ENCODE assay signal across 8 cellular contexts in the genomic region with DNA sequence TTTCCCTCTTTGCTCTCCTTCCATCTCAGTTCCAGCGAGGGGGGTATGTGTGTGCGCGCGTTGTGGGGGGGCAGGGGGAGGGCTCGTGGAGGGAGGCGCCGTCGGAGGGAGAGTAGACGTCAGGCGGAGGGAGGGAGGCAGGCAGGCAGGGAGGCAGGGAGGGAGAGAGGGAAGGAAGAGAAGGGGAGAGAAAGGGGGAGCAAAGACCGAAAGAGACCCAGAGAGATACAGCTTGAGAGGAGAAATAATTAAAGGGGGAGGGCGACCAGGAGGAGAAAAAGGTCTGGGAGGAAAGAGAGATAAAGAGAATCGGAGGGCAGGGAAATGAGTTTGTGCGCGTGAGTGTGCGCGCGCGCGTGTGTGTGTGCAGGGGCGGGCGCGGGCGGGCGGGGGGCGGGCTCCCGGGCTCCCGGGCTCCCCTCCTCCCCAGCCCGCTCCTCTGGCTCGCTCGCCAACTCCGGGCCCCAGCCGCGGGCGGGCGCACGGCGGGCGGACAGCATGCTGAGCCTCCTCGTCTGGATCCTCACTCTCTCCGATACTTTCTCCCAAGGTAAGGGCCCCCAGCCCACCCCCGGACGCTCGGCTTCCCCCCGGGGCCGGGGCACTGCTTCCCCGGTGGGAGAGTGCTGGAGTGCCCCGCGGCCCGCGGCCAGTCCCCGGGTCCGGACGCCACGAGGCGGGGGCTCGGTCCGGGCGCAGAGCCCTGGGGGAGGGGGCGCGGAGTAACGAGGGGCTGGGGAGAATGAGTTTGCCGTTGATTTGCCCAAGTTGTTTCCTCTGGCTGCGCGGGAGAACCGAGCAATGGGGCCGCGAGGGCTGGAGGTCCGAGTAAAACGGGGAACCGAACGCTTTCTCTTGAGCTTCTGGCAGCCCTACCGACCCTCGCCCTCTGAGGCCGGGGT. TPM values are rescaled to one million over a fixed set of nuclear protein-coding genes. Genes with fewer than 3 reads are reported as not detected.
A peak's percentile ranks its signal among the peaks of the same experiment; 100 is the strongest.
DNase-seq lines count a peak whose midpoint lies in the region; ATAC-seq and TF ChIP-seq lines count a peak whose summit lies in the region.

A gene (plus strand): TSS at position 467 of the 902 bp plus-strand sequence. CDS start 32 bp downstream, at position 499.

- H3K27ac ChIP-seq in Panc1 (ENCODE audit: low read length) (peak within 1 kb of the TSS; percentile 94), endodermal cell (ENCODE audit: low read depth, low read length) (peak within 1 kb of the TSS; percentile 75), tibial artery (peak within 1 kb of the TSS; percentile 97 to 99)

- peak within 1 kb of the TSS; percentile 89 to 95 for H3K4me3 ChIP-seq in Panc1 (ENCODE audit: low read depth in 2 of 2, low read length in 2 of 2)
- H3K4me3 ChIP-seq in endodermal cell (ENCODE audit: low read length), result peak within 1 kb of the TSS; percentile 89
- peak within 1 kb of the TSS; percentile 91 to 99 for H3K4me3 ChIP-seq in tibial artery

- POLR2A ChIA-PET in activated CD4-positive, alpha-beta T cell treated with anti-CD3 and anti-CD28 coated beads for 36 hours (lab: Charles Lee), result interaction anchor here (0.7 kb wide), 1 partner anchor 120 kb away, joined by 3 read pairs; no protein-coding TSS in a partner anchor
- POLR2A ChIA-PET in Panc1 (lab: Charles Lee), result no interaction called here

- DNase-seq in activated CD4-positive, alpha-beta T cell treated with anti-CD3 and anti-CD28 coated beads for 36 hours, result peak; percentile 33
- DNase-seq in activated CD4-positive, alpha-beta T cell treated with anti-CD3 and anti-CD28 coated beads, Interleukin-2, amount 50 U/mL, for 4 hours, result no peak
- DNase-seq in Panc1 (ENCODE audit: low read depth, low spot score) (no peak), endodermal cell (peak; percentile 82), lung microvascular endothelial cell (ENCODE audit: low read depth in 2 of 2) (peak; percentile 71 to 80), tibial artery (peak; percentile 73 to 89), NCI-H345 (lab: John Stamatoyannopoulos, UW) (no peak)

- H3K27me3 ChIP-seq in Panc1 (ENCODE audit: control insufficient read depth, insufficient read depth, low read length), result no peaks in the 10 kb centered on the region
- H3K27me3 ChIP-seq in endodermal cell (ENCODE audit: control insufficient read depth, insufficient read depth, low read length, poor library complexity, severe bottlenecking), result peaks cover 8% of the 10 kb centered on the region
- H3K27me3 ChIP-seq in tibial artery, result no peaks in the 10 kb centered on the region

- no peaks in the 10 kb centered on the region for H3K36me3 Mint-ChIP-seq in activated CD4-positive, alpha-beta T cell treated with anti-CD3 and anti-CD28 coated beads for 36 hours (ENCODE audit: low read depth)
- no peaks in the 10 kb centered on the region for H3K36me3 Mint-ChIP-seq in endodermal cell (ENCODE audit: low read depth)

- TF ChIP-seq CTCF in Panc1 (IDR thresholded peaks at IDR 0.05), result no peak
- no peak for TF ChIP-seq CTCF in endodermal cell (conservative IDR thresholded peaks at IDR 0.05)
- TF ChIP-seq CTCF in tibial artery (IDR thresholded peaks at IDR 0.05), result no peak

- H3K4me3 Mint-ChIP-seq in activated CD4-positive, alpha-beta T cell treated with anti-CD3 and anti-CD28 coated beads for 36 hours, result peak within 1 kb of the TSS; percentile 62
- peak within 1 kb of the TSS; percentile 76 for H3K4me3 Mint-ChIP-seq in endodermal cell

- BruUV-seq in Panc1 (replicated peaks; lab: Mats Ljungman, UMichigan), result no TSS peak

- H3K9me3 Mint-ChIP-seq in activated CD4-positive, alpha-beta T cell treated with anti-CD3 and anti-CD28 coated beads for 36 hours (ENCODE audit: low read depth), result no peaks in the 10 kb centered on the region
- H3K9me3 Mint-ChIP-seq in endodermal cell, result no peaks in the 10 kb centered on the region

- no peak within 1 kb of the TSS for H3K27ac Mint-ChIP-seq in activated CD4-positive, alpha-beta T cell treated with anti-CD3 and anti-CD28 coated beads for 36 hours
- H3K27ac Mint-ChIP-seq in endodermal cell, result peak within 1 kb of the TSS; percentile 52

- H3K36me3 ChIP-seq in Panc1 (ENCODE audit: control insufficient read depth, insufficient read depth, low read length), result no peaks in the 10 kb centered on the region; the same call in none of the 2 replicates
- H3K36me3 ChIP-seq in endodermal cell (ENCODE audit: control insufficient read depth, insufficient read depth, low read length), result peaks cover 3% of the 10 kb centered on the region
- H3K36me3 ChIP-seq in tibial artery, result no peaks in the 10 kb centered on the region

- H3K27me3 Mint-ChIP-seq in activated CD4-positive, alpha-beta T cell treated with anti-CD3 and anti-CD28 coated beads for 36 hours, result peaks cover 39% of the 10 kb centered on the region
- peaks cover 7% of the 10 kb centered on the region for H3K27me3 Mint-ChIP-seq in endodermal cell (ENCODE audit: insufficient read depth)

- in situ Hi-C loops in Panc1 (cut with HindIII; ENCODE audit: low pct_unique_long_range_greater_than_20kb, low sequenced_read_pairs), result no loop called here

- intact Hi-C loops in activated CD4-positive, alpha-beta T cell treated with anti-CD3 and anti-CD28 coated beads for 36 hours (cut with DNase I, micrococcal nuclease), result no loop called here
- intact Hi-C loops in Panc1 (cut with micrococcal nuclease; ENCODE audit: unreplicated experiment), result loop anchor here (5.0 kb wide), 1 partner anchor 109 kb away; no protein-coding TSS in a partner anchor
- intact Hi-C loops in tibial artery (cut with DNase I; ENCODE audit: low total_unique reads), result loop anchor here (2.0 kb wide), 2 partner anchors 43 to 95 kb away; no protein-coding TSS in a partner anchor

- no peak for ATAC-seq in activated CD4-positive, alpha-beta T cell treated with anti-CD3 and anti-CD28 coated beads for 36 hours
- ATAC-seq in Panc1 (peak; percentile 79), GM19463 (IDR thresholded peaks at IDR 0.05; ENCODE audit: unreplicated experiment) (no peak)

- H3K4me1 Mint-ChIP-seq in activated CD4-positive, alpha-beta T cell treated with anti-CD3 and anti-CD28 coated beads for 36 hours, result peaks cover 6% of the 10 kb centered on the region
- H3K4me1 Mint-ChIP-seq in endodermal cell, result peaks cover 15% of the 10 kb centered on the region

- 1% methylated on average over 25 to 74 of the region's 75 CpGs for WGBS in endodermal cell (ENCODE audit: insufficient coverage in 1 of 2, insufficient read length in 1 of 2), 2 experiments

- H3K4me1 ChIP-seq in Panc1 (ENCODE audit: control insufficient read depth, insufficient read depth, low read length), result peaks cover 45% of the 10 kb centered on the region
- H3K4me1 ChIP-seq in endodermal cell (ENCODE audit: control insufficient read depth, insufficient read depth, low read length), result peaks cover 7% of the 10 kb centered on the region
- peaks cover 0 to 46% (median 40%) of the 10 kb centered on the region in 4 donors for H3K4me1 ChIP-seq in tibial artery

- H3K9ac ChIP-seq in endodermal cell (ENCODE audit: extremely low read depth, low read length, poor library complexity, severe bottlenecking), result peak within 1 kb of the TSS; percentile 80

- no peaks in the 10 kb centered on the region for H3K9me3 ChIP-seq in Panc1 (ENCODE audit: control insufficient read depth, insufficient read depth, low read depth, low read length)
- no peaks in the 10 kb centered on the region for H3K9me3 ChIP-seq in endodermal cell (ENCODE audit: control insufficient read depth, low read length)
- no peaks in the 10 kb centered on the region for H3K9me3 ChIP-seq in tibial artery

- CTCF ChIA-PET in activated CD4-positive, alpha-beta T cell treated with anti-CD3 and anti-CD28 coated beads for 36 hours (lab: Charles Lee), result interaction anchor here (1.1 to 5.5 kb wide), 8 partner anchors 33 to 130 kb away, joined by 3 to 130 read pairs (median 10); no protein-coding TSS in a partner anchor
- CTCF ChIA-PET in Panc1 (lab: Charles Lee), result interaction anchor here (0.6 to 4.7 kb wide), 8 partner anchors 9 to 130 kb away, joined by 4 to 40 read pairs (median 7); no protein-coding TSS in a partner anchor

RNA-seq across cellular contexts. Expression of the gene that starts here (rescaled TPM):
- under 1 TPM; 0.21 to 0.25 TPM for total RNA-seq in activated CD4-positive, alpha-beta T cell treated with anti-CD3 and anti-CD28 coated beads for 36 hours
- total RNA-seq in Panc1 (2021; ENCODE audit: unreplicated experiment), result 145 TPM
- polyA plus RNA-seq in Panc1 (2012; ENCODE audit: insufficient read length), result 95.3 TPM
- total RNA-seq in endodermal cell, result 10 to 100 TPM; 22.8 to 26.5 TPM
- 44.2 TPM for polyA plus RNA-seq in endodermal cell (2013, experiment 1 of 2)
- 47.7 TPM for polyA plus RNA-seq in endodermal cell (2013, experiment 2 of 2)
- total RNA-seq in lung microvascular endothelial cell, result 14.9 and 16.8 TPM in 2 replicates

Comparison
In these comparisons a context has a peak if more than half of its experiments do, and no peak if none do; other contexts are left out.
1. RNA of the gene that starts here (total RNA-seq): 145 TPM in Panc1 (single experiment), 22.8 to 26.5 TPM in endodermal cell and 14.9 to 16.8 TPM in lung microvascular endothelial cell; 0.21 to 0.25 TPM in activated CD4-positive, alpha-beta T cell treated with anti-CD3 and anti-CD28 coated beads for 36 hours; every median in the first group is over 10 times any median in the second.
2. Peak in DNase-seq in activated CD4-positive, alpha-beta T cell treated with anti-CD3 and anti-CD28 coated beads for 36 hours; RNA of the gene not detected or under 1 TPM.
3. DNase-seq: peak in endodermal cell (single experiment), lung microvascular endothelial cell (2 of 2) and tibial artery (2 of 2); none in activated CD4-positive, alpha-beta T cell treated with anti-CD3 and anti-CD28 coated beads, Interleukin-2, amount 50 U/mL, for 4 hours (0 of 2), Panc1 (single experiment) and NCI-H345 (single experiment).
4. intact Hi-C loops: an anchor here in Panc1 (5.0 kb wide) and tibial artery (2.0 kb wide); none called in activated CD4-positive, alpha-beta T cell treated with anti-CD3 and anti-CD28 coated beads for 36 hours.
5. Peak in every context shown above with its lines, with median percentiles within 50 percentile points of each other: H3K27ac ChIP-seq and H3K4me3 ChIP-seq.